1 cellular context compared by ENCODE assay signal in the genomic region with DNA sequence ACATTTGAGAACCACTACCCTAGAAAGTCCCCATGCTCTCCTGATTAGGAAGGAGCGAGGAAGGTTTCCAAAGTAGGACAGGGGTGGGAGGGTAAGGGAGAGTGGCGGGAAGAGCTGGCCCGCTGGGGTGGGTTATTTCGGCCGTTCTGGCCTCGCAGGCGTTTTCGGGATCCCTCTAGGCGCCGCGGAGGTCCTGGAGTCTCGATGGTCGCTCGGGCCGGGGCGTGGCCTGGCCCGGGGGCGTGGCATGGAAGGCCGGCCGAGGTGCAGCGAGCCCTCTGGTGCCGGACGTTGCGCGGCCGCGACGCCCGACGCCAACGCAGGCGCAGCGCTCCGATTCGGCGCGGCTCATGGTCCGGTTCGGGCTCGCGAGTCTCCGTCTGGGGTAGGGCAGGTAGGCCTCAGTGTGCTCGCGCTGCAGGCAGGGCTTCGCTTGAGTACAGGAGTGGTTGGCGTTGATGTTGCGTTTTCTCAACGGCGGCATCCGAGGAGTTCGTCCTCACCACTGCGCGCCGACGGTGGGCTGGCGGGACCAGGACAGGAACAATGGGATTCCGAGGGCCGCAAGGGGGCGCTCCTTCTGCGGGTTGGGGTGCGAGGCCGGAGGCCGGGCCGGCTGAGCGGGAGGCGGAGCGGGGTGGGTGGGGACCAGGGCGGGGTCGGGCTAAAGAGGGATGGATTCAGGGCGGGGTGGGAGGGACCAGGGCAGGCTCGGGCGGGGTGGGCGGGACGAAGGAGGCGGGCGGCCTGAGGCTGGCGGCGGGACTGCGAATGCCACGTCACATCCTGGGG.
TF ChIP-seq lines count a peak whose summit lies in the region.

A gene with protein sequence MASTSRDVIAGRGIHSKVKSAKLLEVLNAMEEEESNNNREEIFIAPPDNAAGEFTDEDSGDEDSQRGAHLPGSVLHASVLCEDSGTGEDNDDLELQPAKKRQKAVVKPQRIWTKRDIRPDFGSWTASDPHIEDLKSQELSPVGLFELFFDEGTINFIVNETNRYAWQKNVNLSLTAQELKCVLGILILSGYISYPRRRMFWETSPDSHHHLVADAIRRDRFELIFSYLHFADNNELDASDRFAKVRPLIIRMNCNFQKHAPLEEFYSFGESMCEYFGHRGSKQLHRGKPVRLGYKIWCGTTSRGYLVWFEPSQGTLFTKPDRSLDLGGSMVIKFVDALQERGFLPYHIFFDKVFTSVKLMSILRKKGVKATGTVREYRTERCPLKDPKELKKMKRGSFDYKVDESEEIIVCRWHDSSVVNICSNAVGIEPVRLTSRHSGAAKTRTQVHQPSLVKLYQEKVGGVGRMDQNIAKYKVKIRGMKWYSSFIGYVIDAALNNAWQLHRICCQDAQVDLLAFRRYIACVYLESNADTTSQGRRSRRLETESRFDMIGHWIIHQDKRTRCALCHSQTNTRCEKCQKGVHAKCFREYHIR (plus strand): TSS at position 287 of the 792 bp plus-strand sequence. CDS start 7,628 bp downstream, outside the sequence.

TF ChIP-seq in K562, 482 proteins besides CTCF, POLR2A, EP300 and RAD21 (continued from another document and continues in another):
- TF ChIP-seq, protein P1, sequence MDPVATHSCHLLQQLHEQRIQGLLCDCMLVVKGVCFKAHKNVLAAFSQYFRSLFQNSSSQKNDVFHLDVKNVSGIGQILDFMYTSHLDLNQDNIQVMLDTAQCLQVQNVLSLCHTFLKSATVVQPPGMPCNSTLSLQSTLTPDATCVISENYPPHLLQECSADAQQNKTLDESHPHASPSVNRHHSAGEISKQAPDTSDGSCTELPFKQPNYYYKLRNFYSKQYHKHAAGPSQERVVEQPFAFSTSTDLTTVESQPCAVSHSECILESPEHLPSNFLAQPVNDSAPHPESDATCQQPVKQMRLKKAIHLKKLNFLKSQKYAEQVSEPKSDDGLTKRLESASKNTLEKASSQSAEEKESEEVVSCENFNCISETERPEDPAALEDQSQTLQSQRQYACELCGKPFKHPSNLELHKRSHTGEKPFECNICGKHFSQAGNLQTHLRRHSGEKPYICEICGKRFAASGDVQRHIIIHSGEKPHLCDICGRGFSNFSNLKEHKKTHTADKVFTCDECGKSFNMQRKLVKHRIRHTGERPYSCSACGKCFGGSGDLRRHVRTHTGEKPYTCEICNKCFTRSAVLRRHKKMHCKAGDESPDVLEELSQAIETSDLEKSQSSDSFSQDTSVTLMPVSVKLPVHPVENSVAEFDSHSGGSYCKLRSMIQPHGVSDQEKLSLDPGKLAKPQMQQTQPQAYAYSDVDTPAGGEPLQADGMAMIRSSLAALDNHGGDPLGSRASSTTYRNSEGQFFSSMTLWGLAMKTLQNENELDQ (CRISPR knock-in tag; IDR thresholded peaks at IDR 0.05; ENCODE audit: borderline replicate concordance) = peak; percentile 16; the same call in 1 of the 2 replicates
- TF ChIP-seq MTF1 (CRISPR knock-in tag; IDR thresholded peaks at IDR 0.05; ENCODE audit: borderline replicate concordance) = no peak
- TF ChIP-seq U2AF1 (optimal IDR thresholded peaks at IDR 0.05; ENCODE audit: low read depth, low read length) = peak; percentile 90
- peak; percentile 76 for TF ChIP-seq E2F3 (CRISPR knock-in tag; IDR thresholded peaks at IDR 0.05)
- no peak for TF ChIP-seq MEF2A (IDR thresholded peaks at IDR 0.05; ENCODE audit: control insufficient read depth, low read depth, low read length)
- no peak for TF ChIP-seq ZNF311 (CRISPR knock-in tag; IDR thresholded peaks at IDR 0.05)
- TF ChIP-seq KAT2B (IDR thresholded peaks at IDR 0.05; ENCODE audit: low read depth, low read length) = no peak
- peak; percentile 88 for TF ChIP-seq GABPB1 (CRISPR knock-in tag; IDR thresholded peaks at IDR 0.05)
- TF ChIP-seq, protein P2, sequence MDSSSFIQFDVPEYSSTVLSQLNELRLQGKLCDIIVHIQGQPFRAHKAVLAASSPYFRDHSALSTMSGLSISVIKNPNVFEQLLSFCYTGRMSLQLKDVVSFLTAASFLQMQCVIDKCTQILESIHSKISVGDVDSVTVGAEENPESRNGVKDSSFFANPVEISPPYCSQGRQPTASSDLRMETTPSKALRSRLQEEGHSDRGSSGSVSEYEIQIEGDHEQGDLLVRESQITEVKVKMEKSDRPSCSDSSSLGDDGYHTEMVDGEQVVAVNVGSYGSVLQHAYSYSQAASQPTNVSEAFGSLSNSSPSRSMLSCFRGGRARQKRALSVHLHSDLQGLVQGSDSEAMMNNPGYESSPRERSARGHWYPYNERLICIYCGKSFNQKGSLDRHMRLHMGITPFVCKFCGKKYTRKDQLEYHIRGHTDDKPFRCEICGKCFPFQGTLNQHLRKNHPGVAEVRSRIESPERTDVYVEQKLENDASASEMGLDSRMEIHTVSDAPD (CRISPR knock-in tag; IDR thresholded peaks at IDR 0.05) = no peak
- TF ChIP-seq, protein P3, sequence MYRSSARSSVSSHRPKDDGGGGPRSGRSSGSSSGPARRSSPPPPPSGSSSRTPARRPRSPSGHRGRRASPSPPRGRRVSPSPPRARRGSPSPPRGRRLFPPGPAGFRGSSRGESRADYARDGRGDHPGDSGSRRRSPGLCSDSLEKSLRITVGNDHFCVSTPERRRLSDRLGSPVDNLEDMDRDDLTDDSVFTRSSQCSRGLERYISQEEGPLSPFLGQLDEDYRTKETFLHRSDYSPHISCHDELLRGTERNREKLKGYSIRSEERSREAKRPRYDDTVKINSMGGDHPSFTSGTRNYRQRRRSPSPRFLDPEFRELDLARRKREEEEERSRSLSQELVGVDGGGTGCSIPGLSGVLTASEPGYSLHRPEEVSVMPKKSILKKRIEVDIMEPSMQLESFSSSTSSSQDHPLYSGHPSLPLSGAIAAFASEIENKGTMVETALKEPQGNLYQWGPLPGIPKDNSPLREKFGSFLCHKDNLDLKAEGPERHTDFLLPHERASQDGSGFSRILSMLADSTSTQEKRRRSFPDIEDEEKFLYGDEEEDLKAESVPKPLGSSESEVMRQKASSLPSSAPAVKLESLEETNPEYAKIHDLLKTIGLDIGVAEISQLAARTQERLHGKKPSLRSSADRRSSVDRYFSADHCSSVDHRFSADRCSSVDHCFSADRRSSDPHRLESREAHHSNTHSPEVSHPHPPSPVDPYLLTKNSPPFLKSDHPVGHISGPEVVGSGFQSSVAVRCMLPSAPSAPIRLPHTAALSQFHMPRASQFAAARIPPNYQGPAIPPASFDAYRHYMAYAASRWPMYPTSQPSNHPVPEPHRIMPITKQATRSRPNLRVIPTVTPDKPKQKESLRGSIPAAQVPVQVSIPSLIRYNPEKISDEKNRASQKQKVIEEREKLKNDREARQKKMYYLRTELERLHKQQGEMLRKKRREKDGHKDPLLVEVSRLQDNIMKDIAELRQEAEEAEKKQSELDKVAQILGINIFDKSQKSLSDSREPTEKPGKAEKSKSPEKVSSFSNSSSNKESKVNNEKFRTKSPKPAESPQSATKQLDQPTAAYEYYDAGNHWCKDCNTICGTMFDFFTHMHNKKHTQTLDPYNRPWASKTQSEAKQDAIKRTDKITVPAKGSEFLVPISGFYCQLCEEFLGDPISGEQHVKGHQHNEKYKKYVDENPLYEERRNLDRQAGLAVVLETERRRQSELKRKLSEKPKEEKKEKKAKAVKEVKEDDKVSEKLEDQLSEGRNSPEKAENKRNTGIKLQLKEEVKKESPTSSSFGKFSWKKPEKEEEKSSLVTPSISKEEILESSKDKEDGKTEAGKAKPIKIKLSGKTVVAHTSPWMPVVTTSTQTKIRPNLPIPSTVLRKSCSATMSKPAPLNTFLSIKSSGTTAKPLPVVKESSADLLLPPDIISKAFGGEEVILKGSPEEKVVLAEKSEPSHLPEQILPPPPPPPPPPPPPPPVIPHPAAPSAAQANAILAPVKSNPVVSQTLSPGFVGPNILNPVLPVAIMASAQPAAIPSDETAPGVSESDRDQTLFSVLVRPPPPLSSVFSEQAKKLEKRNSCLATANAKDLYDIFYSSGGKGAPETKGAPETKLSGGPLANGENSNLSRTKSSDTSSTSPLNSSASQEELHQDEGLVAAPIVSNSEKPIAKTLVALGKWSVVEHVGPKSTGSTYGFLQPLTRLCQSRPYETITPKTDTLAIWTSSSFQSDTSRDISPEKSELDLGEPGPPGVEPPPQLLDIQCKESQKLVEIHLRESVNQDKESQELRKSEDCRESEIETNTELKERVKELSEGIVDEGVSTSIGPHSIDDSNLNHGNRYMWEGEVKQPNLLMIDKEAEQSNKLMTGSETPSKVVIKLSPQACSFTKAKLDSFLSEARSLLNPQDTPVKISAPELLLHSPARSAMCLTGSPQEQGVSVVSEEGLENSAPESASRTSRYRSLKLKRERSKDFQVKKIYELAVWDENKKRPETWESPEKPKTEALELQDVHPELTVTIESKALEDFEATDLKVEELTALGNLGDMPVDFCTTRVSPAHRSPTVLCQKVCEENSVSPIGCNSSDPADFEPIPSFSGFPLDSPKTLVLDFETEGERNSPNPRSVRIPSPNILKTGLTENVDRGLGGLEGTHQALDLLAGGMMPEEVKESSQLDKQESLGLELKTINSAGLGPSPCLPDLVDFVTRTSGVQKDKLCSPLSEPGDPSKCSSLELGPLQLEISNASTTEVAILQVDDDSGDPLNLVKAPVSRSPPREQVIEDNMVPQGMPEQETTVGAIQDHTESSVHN (IDR thresholded peaks at IDR 0.05; ENCODE audit: borderline replicate concordance in 1 of 2, low read depth in 1 of 2) = no peak
- TF ChIP-seq HCFC1 (IDR thresholded peaks at IDR 0.05; ENCODE audit: low read depth, low read length) = peak; percentile 53
- no peak for TF ChIP-seq MEIS2 (IDR thresholded peaks at IDR 0.05; ENCODE audit: partially characterized antibody)
- TF ChIP-seq, protein P4, sequence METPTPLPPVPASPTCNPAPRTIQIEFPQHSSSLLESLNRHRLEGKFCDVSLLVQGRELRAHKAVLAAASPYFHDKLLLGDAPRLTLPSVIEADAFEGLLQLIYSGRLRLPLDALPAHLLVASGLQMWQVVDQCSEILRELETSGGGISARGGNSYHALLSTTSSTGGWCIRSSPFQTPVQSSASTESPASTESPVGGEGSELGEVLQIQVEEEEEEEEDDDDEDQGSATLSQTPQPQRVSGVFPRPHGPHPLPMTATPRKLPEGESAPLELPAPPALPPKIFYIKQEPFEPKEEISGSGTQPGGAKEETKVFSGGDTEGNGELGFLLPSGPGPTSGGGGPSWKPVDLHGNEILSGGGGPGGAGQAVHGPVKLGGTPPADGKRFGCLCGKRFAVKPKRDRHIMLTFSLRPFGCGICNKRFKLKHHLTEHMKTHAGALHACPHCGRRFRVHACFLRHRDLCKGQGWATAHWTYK (CRISPR knock-in tag; IDR thresholded peaks at IDR 0.05) = peak; percentile 88; the same call in 1 of the 2 replicates
- TF ChIP-seq ZNF146 (CRISPR knock-in tag; IDR thresholded peaks at IDR 0.05; ENCODE audit: unreplicated experiment) = no peak
- no peak for TF ChIP-seq FOXA1 (IDR thresholded peaks at IDR 0.05; ENCODE audit: borderline replicate concordance)
- peak; percentile 90 for TF ChIP-seq ATF7 (IDR thresholded peaks at IDR 0.05)
- TF ChIP-seq, protein P5, sequence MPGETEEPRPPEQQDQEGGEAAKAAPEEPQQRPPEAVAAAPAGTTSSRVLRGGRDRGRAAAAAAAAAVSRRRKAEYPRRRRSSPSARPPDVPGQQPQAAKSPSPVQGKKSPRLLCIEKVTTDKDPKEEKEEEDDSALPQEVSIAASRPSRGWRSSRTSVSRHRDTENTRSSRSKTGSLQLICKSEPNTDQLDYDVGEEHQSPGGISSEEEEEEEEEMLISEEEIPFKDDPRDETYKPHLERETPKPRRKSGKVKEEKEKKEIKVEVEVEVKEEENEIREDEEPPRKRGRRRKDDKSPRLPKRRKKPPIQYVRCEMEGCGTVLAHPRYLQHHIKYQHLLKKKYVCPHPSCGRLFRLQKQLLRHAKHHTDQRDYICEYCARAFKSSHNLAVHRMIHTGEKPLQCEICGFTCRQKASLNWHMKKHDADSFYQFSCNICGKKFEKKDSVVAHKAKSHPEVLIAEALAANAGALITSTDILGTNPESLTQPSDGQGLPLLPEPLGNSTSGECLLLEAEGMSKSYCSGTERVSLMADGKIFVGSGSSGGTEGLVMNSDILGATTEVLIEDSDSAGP (CRISPR knock-in tag; IDR thresholded peaks at IDR 0.05) = peak; percentile 29; the same call in 1 of the 2 replicates
- no peak for TF ChIP-seq BRCA1 (IDR thresholded peaks at IDR 0.05)
- TF ChIP-seq BRCA1 (CRISPR knock-in tag; IDR thresholded peaks at IDR 0.05) = no peak
- no peak for TF ChIP-seq WHSC1 (IDR thresholded peaks at IDR 0.05; ENCODE audit: low read length)
- TF ChIP-seq MYC (IDR thresholded peaks at IDR 0.05; ENCODE audit: low read depth, low read length) = peak; percentile 54; the same call in 1 of the 2 replicates
- TF ChIP-seq MYC (CRISPR knock-in tag; IDR thresholded peaks at IDR 0.05; ENCODE audit: borderline replicate concordance, low read depth) = no peak
- no peak for TF ChIP-seq ZNF436 (CRISPR knock-in tag; IDR thresholded peaks at IDR 0.05)
- peak; percentile 91 for TF ChIP-seq POLR2AphosphoS5 (IDR thresholded peaks at IDR 0.05; ENCODE audit: control insufficient read depth, insufficient read depth, low read depth, low read length)
- no peak for TF ChIP-seq GATA2 (CRISPR knock-in tag; IDR thresholded peaks at IDR 0.05)
- TF ChIP-seq ESRRB (CRISPR knock-in tag; IDR thresholded peaks at IDR 0.05; ENCODE audit: borderline replicate concordance) = no peak
- no peak for TF ChIP-seq DDX20 (tag; IDR thresholded peaks at IDR 0.05; ENCODE audit: low read depth)
- TF ChIP-seq PRPF4 (IDR thresholded peaks at IDR 0.05; ENCODE audit: insufficient read depth, low read depth, low read length, poor library complexity, severe bottlenecking) = no peak
- TF ChIP-seq, protein P6, sequence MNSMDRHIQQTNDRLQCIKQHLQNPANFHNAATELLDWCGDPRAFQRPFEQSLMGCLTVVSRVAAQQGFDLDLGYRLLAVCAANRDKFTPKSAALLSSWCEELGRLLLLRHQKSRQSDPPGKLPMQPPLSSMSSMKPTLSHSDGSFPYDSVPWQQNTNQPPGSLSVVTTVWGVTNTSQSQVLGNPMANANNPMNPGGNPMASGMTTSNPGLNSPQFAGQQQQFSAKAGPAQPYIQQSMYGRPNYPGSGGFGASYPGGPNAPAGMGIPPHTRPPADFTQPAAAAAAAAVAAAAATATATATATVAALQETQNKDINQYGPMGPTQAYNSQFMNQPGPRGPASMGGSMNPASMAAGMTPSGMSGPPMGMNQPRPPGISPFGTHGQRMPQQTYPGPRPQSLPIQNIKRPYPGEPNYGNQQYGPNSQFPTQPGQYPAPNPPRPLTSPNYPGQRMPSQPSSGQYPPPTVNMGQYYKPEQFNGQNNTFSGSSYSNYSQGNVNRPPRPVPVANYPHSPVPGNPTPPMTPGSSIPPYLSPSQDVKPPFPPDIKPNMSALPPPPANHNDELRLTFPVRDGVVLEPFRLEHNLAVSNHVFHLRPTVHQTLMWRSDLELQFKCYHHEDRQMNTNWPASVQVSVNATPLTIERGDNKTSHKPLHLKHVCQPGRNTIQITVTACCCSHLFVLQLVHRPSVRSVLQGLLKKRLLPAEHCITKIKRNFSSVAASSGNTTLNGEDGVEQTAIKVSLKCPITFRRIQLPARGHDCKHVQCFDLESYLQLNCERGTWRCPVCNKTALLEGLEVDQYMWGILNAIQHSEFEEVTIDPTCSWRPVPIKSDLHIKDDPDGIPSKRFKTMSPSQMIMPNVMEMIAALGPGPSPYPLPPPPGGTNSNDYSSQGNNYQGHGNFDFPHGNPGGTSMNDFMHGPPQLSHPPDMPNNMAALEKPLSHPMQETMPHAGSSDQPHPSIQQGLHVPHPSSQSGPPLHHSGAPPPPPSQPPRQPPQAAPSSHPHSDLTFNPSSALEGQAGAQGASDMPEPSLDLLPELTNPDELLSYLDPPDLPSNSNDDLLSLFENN (IDR thresholded peaks at IDR 0.05; ENCODE audit: low read depth in 2 of 2, low read length in 2 of 2) = 0 out of 4 replicates have a peak, but pooled peaks of 1 of the 2 experiments have one; percentile 21
- TF ChIP-seq MAFG (tag; conservative IDR thresholded peaks at IDR 0.05) = no peak
- TF ChIP-seq CEBPG (CRISPR knock-in tag; IDR thresholded peaks at IDR 0.05) = no peak
- TF ChIP-seq CEBPG (tag; conservative IDR thresholded peaks at IDR 0.05 in 1 of 2, IDR thresholded peaks at IDR 0.05 in 1 of 2) = no peak
- TF ChIP-seq ZSCAN32 (CRISPR knock-in tag; IDR thresholded peaks at IDR 0.05) = no peak
- TF ChIP-seq SIN3A (IDR thresholded peaks at IDR 0.05; ENCODE audit: borderline replicate concordance in 2 of 2, control insufficient read depth in 1 of 2, low read depth in 2 of 2, low read length in 2 of 2) = peak; percentile 4 to 39; a peak in 1 of 4 replicates
- TF ChIP-seq ZNF282 (CRISPR knock-in tag; IDR thresholded peaks at IDR 0.05) = no peak
- peak; percentile 79 for TF ChIP-seq PHF20 (IDR thresholded peaks at IDR 0.05; ENCODE audit: partially characterized antibody)
